8 cellular contexts compared by ENCODE assay signal in the genomic region with DNA sequence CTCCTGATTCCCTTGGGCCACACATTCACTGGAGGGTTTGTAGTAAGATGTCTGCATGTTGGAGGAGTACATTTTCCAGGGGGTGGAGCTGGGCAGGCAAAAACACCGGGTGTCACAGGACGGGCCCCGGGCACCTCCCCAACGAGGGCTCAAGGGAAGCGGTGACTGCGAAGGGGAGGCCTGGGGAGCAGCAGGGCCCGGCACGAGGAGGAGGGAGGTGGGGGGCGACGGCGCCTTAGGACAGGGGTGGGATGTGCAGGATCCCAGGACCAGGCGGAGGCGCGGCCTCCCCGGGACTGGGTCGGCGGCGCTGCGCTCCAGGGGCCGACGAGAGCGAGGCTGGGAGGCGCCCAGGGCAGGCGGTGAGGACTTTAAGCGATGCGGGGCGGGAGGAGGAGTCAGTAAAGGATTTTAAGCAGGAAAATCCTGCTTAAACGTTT. TPM values are rescaled to one million over a fixed set of nuclear protein-coding genes. Genes with fewer than 3 reads are reported as not detected.
DNase-seq lines count a peak whose midpoint lies in the region; ATAC-seq and TF ChIP-seq lines count a peak whose summit lies in the region.

No MANE protein-coding gene starts in this region.

- no peaks in the 10 kb centered on the region for H3K27me3 Mint-ChIP-seq in mesothelial cell of epicardium (ENCODE audit: low read depth)
- no peaks in the 10 kb centered on the region for H3K27me3 Mint-ChIP-seq in stimulated activated naive CD8-positive, alpha-beta T cell treated with anti-CD3 and anti-CD28 coated beads, Interleukin-15, Interleukin-2, amounts not matched to agents 100 ng/mL and 50 ng/mL, for 24 hours

- H3K4me3 Mint-ChIP-seq in mesothelial cell of epicardium, result peak overlapping the region; percentile 79
- H3K4me3 Mint-ChIP-seq in stimulated activated naive CD8-positive, alpha-beta T cell treated with anti-CD3 and anti-CD28 coated beads, Interleukin-15, Interleukin-2, amounts not matched to agents 100 ng/mL and 50 ng/mL, for 24 hours, result peak overlapping the region; percentile 89

- peak overlapping the region; percentile 86 for H3K27ac Mint-ChIP-seq in mesothelial cell of epicardium
- H3K27ac Mint-ChIP-seq in stimulated activated naive CD8-positive, alpha-beta T cell treated with anti-CD3 and anti-CD28 coated beads, Interleukin-15, Interleukin-2, amounts not matched to agents 100 ng/mL and 50 ng/mL, for 24 hours, result peak overlapping the region; percentile 85

- H3K4me1 Mint-ChIP-seq in mesothelial cell of epicardium, result peaks cover 15% of the 10 kb centered on the region
- peaks cover 30% of the 10 kb centered on the region for H3K4me1 Mint-ChIP-seq in stimulated activated naive CD8-positive, alpha-beta T cell treated with anti-CD3 and anti-CD28 coated beads, Interleukin-15, Interleukin-2, amounts not matched to agents 100 ng/mL and 50 ng/mL, for 24 hours (ENCODE audit: low read depth)

- CTCF ChIA-PET in AG04450 (lab: Charles Lee), result no interaction called here

- peaks cover 5% of the 10 kb centered on the region for H3K36me3 ChIP-seq in effector memory CD4-positive, alpha-beta T cell (ENCODE audit: control insufficient read depth, insufficient read depth, low read length)

- peak overlapping the region; percentile 96 for H3K27ac ChIP-seq in AG04450 (ENCODE audit: low read depth, low read length)
- peak overlapping the region; percentile 80 for H3K27ac ChIP-seq in effector memory CD4-positive, alpha-beta T cell (ENCODE audit: insufficient read depth, low read length, poor library complexity, severe bottlenecking)

- peak; percentile 14 for ATAC-seq in GM19035 (IDR thresholded peaks at IDR 0.05; ENCODE audit: unreplicated experiment)

- no peak for DNase-seq in AG04450 (ENCODE audit: low read depth, low spot score)
- DNase-seq in HS-5 (ENCODE audit: low read depth), result peak; percentile 10
- DNase-seq in activated CD4-positive, CD25-positive, alpha-beta regulatory T cell treated with anti-CD3 and anti-CD28 coated beads, Interleukin-2, amount 50 U/mL, for 72 hours, result peak; percentile 51
- DNase-seq in effector memory CD4-positive, alpha-beta T cell, result peak in 2 of 3 donors; percentile 4 to 15
- peak in 1 of 2 experiments; percentile 53 for DNase-seq in mesothelial cell of epicardium (ENCODE audit: low spot score in 2 of 2, unreplicated experiment in 2 of 2)
- no peak for DNase-seq in NCI-H1930 (lab: John Stamatoyannopoulos, UW)

- no peaks in the 10 kb centered on the region for H3K9me3 Mint-ChIP-seq in mesothelial cell of epicardium
- H3K9me3 Mint-ChIP-seq in stimulated activated naive CD8-positive, alpha-beta T cell treated with anti-CD3 and anti-CD28 coated beads, Interleukin-15, Interleukin-2, amounts not matched to agents 100 ng/mL and 50 ng/mL, for 24 hours, result peaks cover 17% of the 10 kb centered on the region

- no peak for TF ChIP-seq CTCF in AG04450 (IDR thresholded peaks at IDR 0.05; ENCODE audit: low read depth, low read length)
- TF ChIP-seq CTCF in mesothelial cell of epicardium (IDR thresholded peaks at IDR 0.05; ENCODE audit: unreplicated experiment), result no peak

- H3K27me3 ChIP-seq in AG04450 (ENCODE audit: control insufficient read depth, insufficient read depth, low read length), result no peaks in the 10 kb centered on the region
- no peaks in the 10 kb centered on the region for H3K27me3 ChIP-seq in effector memory CD4-positive, alpha-beta T cell (replicated peaks; ENCODE audit: control insufficient read depth, insufficient read depth, low read length, poor library complexity, severe bottlenecking)

- peaks cover 18% of the 10 kb centered on the region for H3K4me1 ChIP-seq in effector memory CD4-positive, alpha-beta T cell (ENCODE audit: control insufficient read depth, insufficient read depth, low read length, poor library complexity, severe bottlenecking)

- peak overlapping the region; percentile 95 for H3K4me3 ChIP-seq in AG04450 (ENCODE audit: low read depth, low read length)
- H3K4me3 ChIP-seq in effector memory CD4-positive, alpha-beta T cell (ENCODE audit: insufficient read depth, low read depth, low read length, poor library complexity, severe bottlenecking), result peak overlapping the region; percentile 85

- POLR2A ChIA-PET in AG04450 (lab: Yijun Ruan, JAX), result no interaction called here

- peaks cover 24% of the 10 kb centered on the region for H3K36me3 Mint-ChIP-seq in mesothelial cell of epicardium
- peaks cover 35% of the 10 kb centered on the region for H3K36me3 Mint-ChIP-seq in stimulated activated naive CD8-positive, alpha-beta T cell treated with anti-CD3 and anti-CD28 coated beads, Interleukin-15, Interleukin-2, amounts not matched to agents 100 ng/mL and 50 ng/mL, for 24 hours (ENCODE audit: low read depth)

- peaks cover 7% of the 10 kb centered on the region for H3K9me3 ChIP-seq in AG04450 (ENCODE audit: control insufficient read depth, insufficient read depth, low read length)
- H3K9me3 ChIP-seq in effector memory CD4-positive, alpha-beta T cell (ENCODE audit: control insufficient read depth, low read length), result no peaks in the 10 kb centered on the region

RNA-seq across cellular contexts. Expression of gene ZNF160, which starts 0.5 kb away (rescaled TPM):
- polyA plus RNA-seq in AG04450 (2011; rRNA removed), result 19.4 and 23.7 TPM in 2 replicates
- polyA minus RNA-seq in AG04450 (2011; rRNA and poly(A)+ RNA removed), result 20.8 and 26.1 TPM in 2 replicates
- 67.8 to 71.0 TPM (median 68.3 TPM) in 3 replicates for total RNA-seq in mesothelial cell of epicardium

RNA-seq across cellular contexts. Expression of gene ZNF415, which starts 30.0 kb away (rescaled TPM):
- polyA plus RNA-seq in AG04450 (2011; rRNA removed), result 14.5 and 19.3 TPM in 2 replicates
- 10.5 and 15.6 TPM in 2 replicates for polyA minus RNA-seq in AG04450 (2011; rRNA and poly(A)+ RNA removed)
- 13.1 to 15.6 TPM (median 13.8 TPM) in 3 replicates for total RNA-seq in mesothelial cell of epicardium

RNA-seq across cellular contexts. Expression of gene ZNF347, which starts 56.1 kb away (rescaled TPM):
- 5.8 and 6.6 TPM in 2 replicates for polyA plus RNA-seq in AG04450 (2011; rRNA removed)
- polyA minus RNA-seq in AG04450 (2011; rRNA and poly(A)+ RNA removed), result 5.7 and 10.8 TPM in 2 replicates
- 12.1 to 15.6 TPM (median 14.8 TPM) in 3 replicates for total RNA-seq in mesothelial cell of epicardium

RNA-seq across cellular contexts. Expression of gene ERVV-2, which starts 58.2 kb away (rescaled TPM):
- not detected in 2 replicates for polyA plus RNA-seq in AG04450 (2011; rRNA removed)
- polyA minus RNA-seq in AG04450 (2011; rRNA and poly(A)+ RNA removed), result not detected in 2 replicates
- not detected in 3 replicates for total RNA-seq in mesothelial cell of epicardium

Comparison
In these comparisons a context has a peak if more than half of its experiments do, and no peak if none do; other contexts are left out.
1. DNase-seq: peak in HS-5 (single experiment), activated CD4-positive, CD25-positive, alpha-beta regulatory T cell treated with anti-CD3 and anti-CD28 coated beads, Interleukin-2, amount 50 U/mL, for 72 hours (single experiment) and effector memory CD4-positive, alpha-beta T cell (2 of 3); none in AG04450 (single experiment) and NCI-H1930 (0 of 2).